Comparison of ENCODE assay signal across 7 cellular contexts in the genomic region with DNA sequence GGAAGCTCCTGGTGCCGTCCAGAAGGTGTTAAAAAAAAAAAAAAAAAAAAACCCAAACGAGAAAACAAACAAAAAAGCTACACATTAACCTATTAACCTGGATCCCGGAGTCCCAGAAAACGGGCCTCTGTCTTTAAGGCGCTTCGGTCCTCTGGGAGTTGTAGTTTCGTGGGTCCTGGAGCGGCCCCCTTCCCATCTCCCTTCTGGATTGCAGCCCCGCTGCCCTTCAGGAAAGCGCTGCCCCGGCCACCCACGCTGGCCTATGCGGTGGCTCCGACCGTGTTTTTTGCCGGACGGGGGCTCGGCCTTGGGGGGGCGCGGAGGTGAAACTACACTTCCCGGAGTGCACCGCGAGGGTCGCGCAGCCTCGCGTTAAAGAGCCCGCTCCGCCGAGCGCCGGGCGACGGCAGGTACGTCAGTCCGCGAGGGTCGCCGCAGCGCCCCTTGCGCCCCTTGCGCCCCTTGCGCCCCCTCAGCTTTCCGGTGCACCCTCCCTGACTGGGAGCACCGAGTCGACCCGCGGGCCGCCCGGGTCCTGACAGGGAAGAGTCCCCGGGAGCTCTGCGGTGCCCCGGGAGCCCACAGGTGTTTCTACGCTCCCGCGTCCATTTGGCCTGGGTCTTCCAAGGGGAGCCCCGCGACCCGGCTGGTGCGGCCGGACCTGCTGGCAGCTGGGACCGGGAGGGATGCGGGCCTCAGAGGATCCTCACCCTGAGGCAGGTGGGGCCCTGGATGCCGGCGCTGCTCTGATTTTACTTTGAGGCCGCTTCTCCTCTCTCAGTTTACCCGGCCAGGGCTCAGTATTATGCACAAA. TPM values are rescaled to one million over a fixed set of nuclear protein-coding genes. Genes with fewer than 3 reads are reported as not detected.
DNase-seq lines count a peak whose midpoint lies in the region; TF ChIP-seq lines count a peak whose summit lies in the region.

Gene FCSK, plus strand, starts transcription at position 375 of the 814 bp plus-strand sequence. CDS start 8,596 bp downstream, outside the sequence.

- WGBS in smooth muscle cell (ENCODE audit: low lambda C conversion rate), result 2% methylated on average over 52 of the region's 67 CpGs

- peaks cover 14 to 15% of the 10 kb centered on the region in 2 donors for H3K4me1 Mint-ChIP-seq in immature natural killer cell

- no peaks in the 10 kb centered on the region for H4K20me1 ChIP-seq in smooth muscle cell (ENCODE audit: low read depth)

- peak; percentile 89 for DNase-seq in GM13976 (ENCODE audit: low spot score)
- no peak for DNase-seq in HFF-Myc (ENCODE audit: extremely low read depth, low read depth)
- peak; percentile 78 for DNase-seq in NAMALWA (ENCODE audit: low spot score)
- peak; percentile 76 for DNase-seq in UCSD-AML1 (lab: John Stamatoyannopoulos, UW; ENCODE audit: unreplicated experiment)
- DNase-seq in T47D (ENCODE audit: low read depth in 1 of 2, low spot score in 1 of 2), result peak; percentile 77 to 91
- peak; percentile 80 to 85 (median 83) for DNase-seq in immature natural killer cell
- peak; percentile 14 for DNase-seq in smooth muscle cell (lab: John Stamatoyannopoulos, UW; ENCODE audit: unreplicated experiment)

- H3K9me3 ChIP-seq in smooth muscle cell (replicated peaks; ENCODE audit: low read depth), result no peaks in the 10 kb centered on the region

- in situ Hi-C loops in GM13976 (cut with MboI; ENCODE audit: low sequenced_read_pairs, unreplicated experiment) (no loop called here), T47D (cut with HindIII; ENCODE audit: low pct_unique_long_range_greater_than_20kb, low sequenced_read_pairs) (no loop called here)

- H3K4me2 ChIP-seq in smooth muscle cell, result peak within 1 kb of the TSS; percentile 94

- H3K9ac ChIP-seq in smooth muscle cell (ENCODE audit: low read depth), result peak within 1 kb of the TSS; percentile 100

- H3F3A ChIP-seq in smooth muscle cell (ENCODE audit: low read depth), result no peaks in the 10 kb centered on the region

- peak within 1 kb of the TSS; percentile 78 to 93 (median 88) for H3K27ac Mint-ChIP-seq in immature natural killer cell

- H3K4me1 ChIP-seq in smooth muscle cell (ENCODE audit: low read depth), result peaks cover 7% of the 10 kb centered on the region

- H3K27ac ChIP-seq in smooth muscle cell (ENCODE audit: low read depth), result peak within 1 kb of the TSS; percentile 97

- peak within 1 kb of the TSS; percentile 91 to 95 (median 92) for H3K4me3 Mint-ChIP-seq in immature natural killer cell

- peak; percentile 26 for TF ChIP-seq CTCF in GM13976 (IDR thresholded peaks at IDR 0.05; ENCODE audit: borderline replicate concordance, control extremely low read depth, extremely low read depth, insufficient read depth, missing control alignments)
- TF ChIP-seq CTCF in HFF-Myc (IDR thresholded peaks at IDR 0.05; ENCODE audit: low read depth, low read length, missing control alignments), result no peak
- no peak for TF ChIP-seq CTCF in smooth muscle cell (IDR thresholded peaks at IDR 0.05; ENCODE audit: borderline replicate concordance, insufficient read depth, poor library complexity, severe bottlenecking)

- peaks cover 0 to 2% (median 0%) of the 10 kb centered on the region in 3 donors for H3K27me3 Mint-ChIP-seq in immature natural killer cell (ENCODE audit: low read depth in 3 of 3)

- no peaks in the 10 kb centered on the region for H3K27me3 ChIP-seq in smooth muscle cell (ENCODE audit: low read depth)

- peaks cover 0 to under 1% (median 0%) of the 10 kb centered on the region in 3 donors for H3K36me3 Mint-ChIP-seq in immature natural killer cell

- H3K9me3 Mint-ChIP-seq in immature natural killer cell, result no peaks in the 10 kb centered on the region

- H2AFZ ChIP-seq in smooth muscle cell (ENCODE audit: low read depth), result peak within 1 kb of the TSS; percentile 99

- no peaks in the 10 kb centered on the region for H3K36me3 ChIP-seq in smooth muscle cell (ENCODE audit: low read depth)

- peak within 1 kb of the TSS; percentile 83 for H3K4me3 ChIP-seq in HFF-Myc (replicated peaks; ENCODE audit: low read depth, low read length)
- peak within 1 kb of the TSS; percentile 92 for H3K4me3 ChIP-seq in smooth muscle cell

- H3K79me2 ChIP-seq in smooth muscle cell (ENCODE audit: low read depth), result no peaks in the 10 kb centered on the region

RNA-seq across cellular contexts. Expression of gene FCSK, which starts in this region (rescaled TPM):
- 10 to 100 TPM in 2 of 3 donors, 1 to 10 TPM in 1; 6.7 to 11.9 (median 10.5) TPM for polyA plus RNA-seq in immature natural killer cell
- total RNA-seq in smooth muscle cell, result 5.7 and 16.5 TPM in 2 replicates
- 4.8 and 6.3 TPM in 2 replicates for polyA plus RNA-seq in smooth muscle cell
